Comparison of ENCODE assay signal across 16 cellular contexts in the genomic region with DNA sequence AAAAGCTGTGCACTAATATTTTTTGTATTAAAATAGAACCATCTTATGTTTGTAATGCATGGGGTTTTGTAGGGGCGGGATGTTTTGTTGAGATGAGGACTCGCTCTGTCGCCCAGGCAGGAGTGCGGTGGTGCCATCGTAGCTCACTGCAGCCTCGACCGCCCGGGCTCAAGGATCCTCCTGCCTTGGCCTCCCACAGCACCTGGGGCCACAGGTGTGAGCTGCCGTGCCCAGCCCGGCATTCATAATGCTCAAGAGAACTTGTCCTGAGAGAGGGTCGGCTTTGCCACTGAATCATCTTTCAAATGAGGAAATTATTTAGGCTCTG. TPM values are rescaled to one million over a fixed set of nuclear protein-coding genes. Genes with fewer than 3 reads are reported as not detected.
"Had no signal": no experiment of that assay in that cellular context is flagged by ENCODE, and none has a peak within 500 bp of the region (broad histone marks: within the 10 kb centered on the region; RNA-seq: fewer than 3 reads in every experiment).

No MANE protein-coding gene starts in this region.

- H3K4me3 Mint-ChIP-seq: activated CD8-positive, alpha-beta T cell treated with anti-CD3 and anti-CD28 coated beads, Interleukin-2, amount 10 ng/mL, durations not matched to agents 7 days and 5 days; nephron progenitor cell; stimulated activated naive CD8-positive, alpha-beta T cell treated with anti-CD3 and anti-CD28 coated beads, Interleukin-15, amount 100 ng/mL, for 72 hours had no signal

- ATAC-seq: activated CD8-positive, alpha-beta T cell treated with anti-CD3 and anti-CD28 coated beads, Interleukin-2, amount 10 ng/mL, durations not matched to agents 7 days and 5 days; stimulated activated naive CD8-positive, alpha-beta T cell treated with anti-CD3 and anti-CD28 coated beads, Interleukin-15, amount 100 ng/mL, for 72 hours had no signal

- H3K27ac Mint-ChIP-seq: activated CD8-positive, alpha-beta T cell treated with anti-CD3 and anti-CD28 coated beads, Interleukin-2, amount 10 ng/mL, durations not matched to agents 7 days and 5 days; nephron progenitor cell; stimulated activated naive CD8-positive, alpha-beta T cell treated with anti-CD3 and anti-CD28 coated beads, Interleukin-15, amount 100 ng/mL, for 72 hours had no signal

- DNase-seq: activated CD4-positive, alpha-beta T cell treated with anti-CD3 and anti-CD28 coated beads for 48 hours; activated CD8-positive, alpha-beta T cell treated with anti-CD3 and anti-CD28 coated beads, Interleukin-2, amount 10 ng/mL, durations not matched to agents 7 days and 5 days; activated naive CD4-positive, alpha-beta T cell treated with Interleukin-2 at 50 U/mL for 16 hours; hypothalamus; nephron progenitor cell; stimulated activated CD4-positive, alpha-beta T cell treated with anti-CD3 and anti-CD28 coated beads, Interleukin-1b, Interleukin-23, amount 100 ng/mL, for 48 hours; stimulated activated naive CD8-positive, alpha-beta T cell treated with anti-CD3 and anti-CD28 coated beads, Interleukin-15, amount 100 ng/mL, for 72 hours; T-helper 1 cell had no signal

RNA-seq across cellular contexts. Expression of gene RNF223, which starts 44.8 kb away (rescaled TPM):
- total RNA-seq: activated CD8-positive, alpha-beta T cell treated with anti-CD3 and anti-CD28 coated beads, Interleukin-2, amount 10 ng/mL, durations not matched to agents 7 days and 5 days; esophagus muscularis mucosa; glomerular endothelial cell; mesenteric fat pad; osteocyte; sigmoid colon; temporal lobe had no signal

RNA-seq across cellular contexts. Expression of gene TTLL10, which starts 54.8 kb away (rescaled TPM):
- total RNA-seq: glomerular endothelial cell, kidney epithelial cell, liver, osteocyte, sigmoid colon, temporal lobe had no signal
